In genomic region chr1:80678438-80678837, GRCh38 we compare ENCODE assay signal across 25 cellular contexts.
"Had no signal": no experiment of that assay in that cellular context is flagged by ENCODE, and none has a peak within 500 bp of the region (broad histone marks: within the 10 kb centered on the region; RNA-seq: fewer than 3 reads in every experiment).

No MANE protein-coding gene starts in this region.

- FAIRE-seq: HTR-8/SVneo had no signal

- DNase-seq: KBM-7; MV-4-11; NCI-H1048; NCI-H1105; NCI-H1417; NCI-H1436 treated with DMSO at 0.1 percent for 48 hours; NCI-H1694; NCI-H187 treated with DMSO at 0.1 percent for 48 hours; NCI-H2029 treated with DMSO at 0.1 percent for 48 hours; NCI-H2171; NCI-H226; NCI-H446; NCI-H510A; NCI-H524 treated with DMSO at 0.1 percent for 48 hours; NCI-H69; NCI-H774; NK-92 treated with Interleukin-12 subunit alpha and Interleukin-12 subunit beta, amount 100 ng/mL, for 24 hours; PC-3; Peyer's patch; SHP77 treated with DMSO at 0.1 percent for 48 hours; SJCRH30 had no signal

- H3K36me3 ChIP-seq: Peyer's patch, SJCRH30 had no signal

- ATAC-seq: PC-3, Right ventricle myocardium inferior, SK-N-SH treated with all-trans-retinoic acid at 6 μM for 48 hours had no signal

- H3K4me1 ChIP-seq: Peyer's patch had no signal

- H3K27ac ChIP-seq: HL-60, Peyer's patch, SJCRH30 had no signal

- H3K4me3 ChIP-seq: Peyer's patch, SJCRH30 had no signal

- H3K9me3 ChIP-seq: Peyer's patch, SJCRH30 had no signal

- H3K27me3 ChIP-seq: Peyer's patch, SJCRH30 had no signal
